8 cellular contexts compared by ENCODE assay signal in the genomic region with DNA sequence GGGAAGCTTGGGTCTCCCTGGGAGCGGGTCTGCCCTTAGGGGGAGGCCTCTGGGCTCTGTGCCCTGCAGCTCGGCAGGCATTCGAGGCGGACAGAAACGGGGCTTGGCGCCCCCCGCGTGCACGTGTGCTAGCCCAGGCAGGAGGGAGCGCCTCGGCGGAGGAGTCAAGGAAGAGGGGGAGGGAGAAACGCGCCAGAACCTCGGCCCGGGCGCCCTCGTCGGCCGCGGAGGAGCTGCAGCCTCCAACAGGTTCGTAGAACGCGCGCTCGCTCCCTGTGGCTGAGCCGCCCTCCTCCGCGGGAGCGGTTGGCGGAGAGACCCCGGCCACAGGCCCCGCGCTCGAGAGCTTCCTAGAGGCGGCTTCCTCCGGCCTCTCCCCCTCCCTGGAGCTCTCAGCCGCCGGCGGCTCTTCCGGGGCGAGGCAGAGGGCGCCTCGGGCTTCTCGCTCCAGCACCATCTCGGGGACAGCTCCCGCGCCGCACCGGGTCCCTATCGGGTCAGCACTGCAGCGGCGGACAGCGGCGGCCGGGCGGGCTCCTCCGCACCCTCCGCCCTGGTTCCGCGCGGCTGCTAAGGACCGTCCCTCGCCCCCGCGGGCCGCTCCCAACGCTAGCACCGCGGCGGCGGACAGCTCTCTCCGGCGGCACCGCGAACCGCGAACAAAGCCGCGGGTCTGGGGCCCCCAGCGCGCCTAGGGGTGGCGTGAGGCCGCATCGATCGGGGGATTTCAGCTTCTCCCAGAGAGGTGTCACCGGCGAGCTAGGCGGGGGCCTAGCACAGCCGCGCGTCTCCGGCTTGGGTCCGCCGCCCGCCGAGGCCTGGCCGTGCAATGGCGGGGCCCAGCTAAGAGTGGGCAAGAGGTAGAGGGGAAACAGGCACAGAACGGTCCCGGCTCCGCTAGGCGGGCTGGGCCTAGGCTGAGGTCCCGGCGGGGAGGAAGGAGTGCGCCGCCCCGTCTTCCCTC.
DNase-seq lines count a peak whose midpoint lies in the region; ATAC-seq and TF ChIP-seq lines count a peak whose summit lies in the region.

No MANE protein-coding gene starts in this region.

- peaks cover 28% of the 10 kb centered on the region for H3F3A ChIP-seq in neural progenitor cell (ENCODE audit: low read depth)

- DNase-seq in NCI-H2107 (lab: John Stamatoyannopoulos, UW) (peak; percentile 12), NCI-H2107 treated with DMSO at 0.1 percent for 48 hours (lab: John Stamatoyannopoulos, UW; ENCODE audit: unreplicated experiment) (no peak), OCI-M2 (lab: John Stamatoyannopoulos, UW; ENCODE audit: unreplicated experiment) (peak; percentile 28), fibroblast of the aortic adventitia (ENCODE audit: low read depth) (peak; percentile 57), neural progenitor cell (ENCODE audit: low spot score) (peak; percentile 98), stomach (peak; percentile 80)
- DNase-seq in activated T-helper 2 cell treated with anti-CD3 and anti-CD28 coated beads, Interferon-gamma antibody, Interleukin-2, Interleukin-4, amounts not matched to agents 10 μg/mL and 5 μg/mL and 100 μg/mL, durations not matched to agents 14 hours and 24 hours and 36 hours (ENCODE audit: low spot score) = peak; percentile 79

- WGBS in stomach, 5 donors = 2 to 9% (median 4%) methylated on average over 22 to 108 of the region's 108 CpGs

- no peak overlapping the region for H2AFZ ChIP-seq in neural progenitor cell (replicated peaks)

- peaks cover 16% of the 10 kb centered on the region for H3K4me1 ChIP-seq in neural progenitor cell
- H3K4me1 ChIP-seq in stomach = peaks cover 7 to 19% (median 16%) of the 10 kb centered on the region in 4 donors

- H3K9me3 Mint-ChIP-seq in activated T-helper 2 cell treated with anti-CD3 and anti-CD28 coated beads, Interferon-gamma antibody, Interleukin-2, Interleukin-4, amounts not matched to agents 10 μg/mL and 5 μg/mL and 100 μg/mL, durations not matched to agents 14 hours and 24 hours and 36 hours = no peaks in the 10 kb centered on the region
- H3K9me3 Mint-ChIP-seq in neural progenitor cell = no peaks in the 10 kb centered on the region

- H4K20me1 ChIP-seq in neural progenitor cell (ENCODE audit: low read depth) = peaks cover 44% of the 10 kb centered on the region

- no peak for TF ChIP-seq POLR2A in stomach (IDR thresholded peaks at IDR 0.05)

- H3K79me2 ChIP-seq in neural progenitor cell (ENCODE audit: low read depth) = no peaks in the 10 kb centered on the region

- peak; percentile 76 for ATAC-seq in HG03342 (IDR thresholded peaks at IDR 0.05; ENCODE audit: unreplicated experiment)

- no peak overlapping the region for H3K4me3 Mint-ChIP-seq in activated T-helper 2 cell treated with anti-CD3 and anti-CD28 coated beads, Interferon-gamma antibody, Interleukin-2, Interleukin-4, amounts not matched to agents 10 μg/mL and 5 μg/mL and 100 μg/mL, durations not matched to agents 14 hours and 24 hours and 36 hours (ENCODE audit: low read depth)
- H3K4me3 Mint-ChIP-seq in neural progenitor cell = peak overlapping the region; percentile 86

- H3K4me2 ChIP-seq in neural progenitor cell = peak overlapping the region; percentile 97

- intact Hi-C loops in activated T-helper 2 cell treated with anti-CD3 and anti-CD28 coated beads, Interferon-gamma antibody, Interleukin-2, Interleukin-4, amounts not matched to agents 10 μg/mL and 5 μg/mL and 100 μg/mL, durations not matched to agents 14 hours and 24 hours and 36 hours (cut with micrococcal nuclease) = loop anchor here (1.0 to 5.0 kb wide), 2 partner anchors 74 to 140 kb away; partner anchors contain the start of genes CPLX2 and HRH2
- intact Hi-C loops in stomach (cut with DNase I; ENCODE audit: low total_unique reads) = no loop called here

- no peak for TF ChIP-seq EP300 in stomach (IDR thresholded peaks at IDR 0.05)

- H3K27me3 ChIP-seq in neural progenitor cell = peaks cover 59% of the 10 kb centered on the region
- H3K27me3 ChIP-seq in stomach = peaks cover 0 to 100% (median 42%) of the 10 kb centered on the region in 3 donors

- no peak overlapping the region for H3K27ac Mint-ChIP-seq in activated T-helper 2 cell treated with anti-CD3 and anti-CD28 coated beads, Interferon-gamma antibody, Interleukin-2, Interleukin-4, amounts not matched to agents 10 μg/mL and 5 μg/mL and 100 μg/mL, durations not matched to agents 14 hours and 24 hours and 36 hours
- H3K27ac Mint-ChIP-seq in neural progenitor cell = no peak overlapping the region

- peaks cover 37% of the 10 kb centered on the region for H3K27me3 Mint-ChIP-seq in activated T-helper 2 cell treated with anti-CD3 and anti-CD28 coated beads, Interferon-gamma antibody, Interleukin-2, Interleukin-4, amounts not matched to agents 10 μg/mL and 5 μg/mL and 100 μg/mL, durations not matched to agents 14 hours and 24 hours and 36 hours (ENCODE audit: low read depth)
- peaks cover 16% of the 10 kb centered on the region for H3K27me3 Mint-ChIP-seq in neural progenitor cell (ENCODE audit: insufficient read depth, low read depth)

- no peaks in the 10 kb centered on the region for H3K36me3 Mint-ChIP-seq in activated T-helper 2 cell treated with anti-CD3 and anti-CD28 coated beads, Interferon-gamma antibody, Interleukin-2, Interleukin-4, amounts not matched to agents 10 μg/mL and 5 μg/mL and 100 μg/mL, durations not matched to agents 14 hours and 24 hours and 36 hours (ENCODE audit: low read depth)
- no peaks in the 10 kb centered on the region for H3K36me3 Mint-ChIP-seq in neural progenitor cell

- H3K9me3 ChIP-seq in neural progenitor cell (ENCODE audit: low read depth) (no peaks in the 10 kb centered on the region), stomach (peaks cover 0 to 11% (median 6%) of the 10 kb centered on the region in 4 donors)

- H3K27ac ChIP-seq in neural progenitor cell (no peak overlapping the region), stomach (peak overlapping the region in 3 of 5 donors; percentile 22 to 60 (median 29))

- H3K36me3 ChIP-seq in neural progenitor cell = no peaks in the 10 kb centered on the region
- H3K36me3 ChIP-seq in stomach = no peaks in the 10 kb centered on the region

- no peaks in the 10 kb centered on the region for H3K4me1 Mint-ChIP-seq in activated T-helper 2 cell treated with anti-CD3 and anti-CD28 coated beads, Interferon-gamma antibody, Interleukin-2, Interleukin-4, amounts not matched to agents 10 μg/mL and 5 μg/mL and 100 μg/mL, durations not matched to agents 14 hours and 24 hours and 36 hours (ENCODE audit: low read depth)
- peaks cover 26% of the 10 kb centered on the region for H3K4me1 Mint-ChIP-seq in neural progenitor cell

- H3K4me3 ChIP-seq in fibroblast of the aortic adventitia (ENCODE audit: low read depth, low read length) = no peak overlapping the region
- peak overlapping the region; percentile 66 for H3K4me3 ChIP-seq in neural progenitor cell
- H3K4me3 ChIP-seq in stomach = peak overlapping the region; percentile 16 to 24 (median 18)

- TF ChIP-seq CTCF in fibroblast of the aortic adventitia (IDR thresholded peaks at IDR 0.05; ENCODE audit: insufficient read depth, low read length) (no peak), neural progenitor cell (IDR thresholded peaks at IDR 0.05) (peak; percentile 3), stomach (IDR thresholded peaks at IDR 0.05) (no peak)

- H3K9ac ChIP-seq in neural progenitor cell = no peak overlapping the region
